8 cellular contexts compared by ENCODE assay signal in the genomic region with DNA sequence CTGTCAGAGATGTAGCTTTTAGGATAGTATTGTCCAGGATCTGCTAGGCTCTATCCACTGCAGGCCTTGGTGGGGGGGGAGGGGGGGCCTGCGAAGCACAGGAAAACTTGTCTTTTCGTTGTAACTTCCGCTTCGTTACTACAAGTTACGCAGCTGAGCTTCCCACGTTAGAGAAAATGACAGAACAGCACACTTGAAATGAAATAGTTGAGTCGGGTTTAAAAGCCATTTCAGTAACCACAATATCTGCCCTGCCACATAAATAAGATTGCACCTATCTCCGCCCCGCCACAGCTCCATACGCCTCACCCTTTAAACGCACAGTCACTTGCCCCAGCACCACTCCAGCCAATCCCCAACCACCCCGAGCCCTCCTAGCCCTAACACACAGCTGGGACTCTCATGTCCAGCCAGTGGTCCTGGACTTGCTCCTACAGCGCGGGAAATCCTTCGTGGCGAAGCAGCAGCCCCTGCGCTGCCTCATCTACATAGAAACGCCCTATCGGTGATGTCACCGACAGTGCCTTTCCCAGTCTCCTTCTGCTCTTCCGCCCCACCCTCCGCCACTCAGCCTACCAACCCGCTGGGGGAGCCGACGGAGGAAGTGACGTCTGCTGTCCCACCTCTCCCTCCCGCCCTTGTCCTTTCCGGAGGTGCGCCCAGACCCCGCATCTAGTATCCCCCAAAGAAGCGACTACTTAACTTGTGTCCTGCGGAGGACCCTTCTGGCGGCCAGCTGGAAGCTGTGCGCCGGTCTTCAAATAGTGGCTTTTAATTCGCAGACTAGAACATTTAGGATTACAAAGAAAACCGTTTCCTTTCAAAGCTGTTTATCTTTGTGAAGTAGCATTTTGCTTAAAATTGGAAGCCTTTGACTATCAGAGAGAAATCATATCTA. TPM values are rescaled to one million over a fixed set of nuclear protein-coding genes. Genes with fewer than 3 reads are reported as not detected.
DNase-seq lines count a peak whose midpoint lies in the region; ATAC-seq lines count a peak whose summit lies in the region.
"Not testable (repeated sequence)": the region's sequence is repeated elsewhere in the genome, so short reads cannot be mapped to it uniquely, and the experiment has no call there.

No MANE protein-coding gene starts in this region.

- H3K27ac Mint-ChIP-seq in naive B cell: peak overlapping the region; percentile 99 to 100 (median 100)

- H3K27ac ChIP-seq in HUES6 (ENCODE audit: low read depth, low read length) (peak overlapping the region; percentile 93), SJSA1 (peak overlapping the region; percentile 100)

- not testable (repeated sequence) for H3K9me3 ChIP-seq in HUES6 (ENCODE audit: control insufficient read depth, insufficient read depth, low read depth, low read length); SJSA1 (replicated peaks)

- H3K27me3 ChIP-seq in HUES6 (ENCODE audit: control insufficient read depth, insufficient read depth, low read length); SJSA1 (replicated peaks): not testable (repeated sequence)

- H3K4me1 ChIP-seq in HUES6 (ENCODE audit: control insufficient read depth, insufficient read depth, low read length): peaks cover 15% of the 10 kb centered on the region
- H3K4me1 ChIP-seq in SJSA1 (replicated peaks): not testable (repeated sequence)

- ATAC-seq in GM21619 (IDR thresholded peaks at IDR 0.05; ENCODE audit: unreplicated experiment): peak; percentile 80
- ATAC-seq in naive B cell (ENCODE audit: low read depth in 2 of 2): peak; percentile 76

- not testable (repeated sequence) for H3K27me3 Mint-ChIP-seq in naive B cell

- DNase-seq in DMS153 treated with DMSO at 0.1 percent for 48 hours (lab: John Stamatoyannopoulos, UW; ENCODE audit: unreplicated experiment): peak; percentile 20
- peak; percentile 83 to 93 for DNase-seq in SJSA1 (ENCODE audit: low read depth in 1 of 2, low spot score in 2 of 2)
- DNase-seq in activated gamma-delta T cell treated with anti-CD3 and anti-CD28 coated beads, Interleukin-2, amount 50 U/mL, for 16 hours (ENCODE audit: low read depth): peak; percentile 40
- peak; percentile 95 for DNase-seq in fibroblast of the conjunctiva (ENCODE audit: low read depth)
- peak; percentile 66 for DNase-seq in naive B cell
- peak; percentile 38 to 50 for DNase-seq in stimulated activated CD8-positive, alpha-beta memory T cell treated with anti-CD3 and anti-CD28 coated beads, Interleukin-7, amount 100 ng/mL, for 4 hours (ENCODE audit: low read depth in 2 of 2)

- H3K36me3 ChIP-seq in HUES6 (ENCODE audit: control insufficient read depth, insufficient read depth, low read length); SJSA1: not testable (repeated sequence)

- H3K9me3 Mint-ChIP-seq in naive B cell: not testable (repeated sequence)

- peaks cover 14 to 18% (median 17%) of the 10 kb centered on the region in 3 donors for H3K4me1 Mint-ChIP-seq in naive B cell

- H3K9ac ChIP-seq in HUES6 (ENCODE audit: low read length): peak overlapping the region; percentile 97

- not testable (repeated sequence) for H3K36me3 Mint-ChIP-seq in naive B cell

- H3K4me3 ChIP-seq in HUES6 (ENCODE audit: low read depth, low read length) (peak overlapping the region; percentile 57), SJSA1 (peak overlapping the region; percentile 33)

- H3K4me3 Mint-ChIP-seq in naive B cell: peak overlapping the region; percentile 87 to 98 (median 96)

RNA-seq across cellular contexts. Expression of gene PPIAL4F, which starts 46.2 kb away (rescaled TPM):
- total RNA-seq in SJSA1 (2014; rRNA removed; shearing (Covaris generic)): not detected in 2 replicates
- not detected for polyA plus RNA-seq in naive B cell (ENCODE audit: low read depth in 6 of 6)

Comparison
In these comparisons a context has a peak if more than half of its experiments do, and no peak if none do; other contexts are left out.
1. Peak in every context shown above with its lines: DNase-seq, ATAC-seq, H3K4me3 ChIP-seq and H3K27ac ChIP-seq.
2. DNase-seq: peak in every context shown above with its lines; median percentile 95 in fibroblast of the conjunctiva; 88 in SJSA1; 66 in naive B cell; 44 in stimulated activated CD8-positive, alpha-beta memory T cell treated with anti-CD3 and anti-CD28 coated beads, Interleukin-7, amount 100 ng/mL, for 4 hours; 40 in activated gamma-delta T cell treated with anti-CD3 and anti-CD28 coated beads, Interleukin-2, amount 50 U/mL, for 16 hours; 20 in DMS153 treated with DMSO at 0.1 percent for 48 hours.